35 cellular contexts compared by ENCODE assay signal in genomic region chr6:28295326-28295725, GRCh38. TPM values are rescaled to one million over a fixed set of nuclear protein-coding genes. Genes with fewer than 3 reads are reported as not detected.
"Had no signal": no experiment of that assay in that cellular context is flagged by ENCODE, and none has a peak within 500 bp of the region (broad histone marks: within the 10 kb centered on the region; RNA-seq: fewer than 3 reads in every experiment).

No MANE protein-coding gene starts in this region.

- H3K27me3 ChIP-seq: adrenal gland, body of pancreas, brain microvascular endothelial cell, breast epithelium, colonic mucosa had no signal

- FAIRE-seq: astrocyte, TTC549 had no signal

- H3K27ac ChIP-seq: adrenal gland, body of pancreas, brain microvascular endothelial cell, breast epithelium, colonic mucosa, VCaP had no signal

- DNase-seq: activated B cell treated with CpG ODN at 0.5 μM for 24 hours; activated CD4-positive, alpha-beta memory T cell treated with anti-CD3 and anti-CD28 coated beads for 36 hours; activated CD4-positive, alpha-beta T cell treated with anti-CD3 and anti-CD28 coated beads for 4 hours; activated CD4-positive, alpha-beta T cell treated with anti-CD3 and anti-CD28 coated beads, Interleukin-2, amount 10 ng/mL, durations not matched to agents 24 days and 14 days; activated CD4-positive, alpha-beta T cell treated with anti-CD3 and anti-CD28 coated beads, Interleukin-2, amount 50 U/mL, for 1 hour; activated CD4-positive, alpha-beta T cell treated with anti-CD3 and anti-CD28 coated beads, Interleukin-2, amount 50 U/mL, for 4 hours; activated CD4-positive, CD25-positive, alpha-beta regulatory T cell treated with anti-CD3 and anti-CD28 coated beads, Interleukin-2, amount 50 U/mL, for 72 hours; activated CD8-positive, alpha-beta memory T cell treated with anti-CD3 and anti-CD28 coated beads, Interleukin-2, amount 50 U/mL, for 4 hours; activated CD8-positive, alpha-beta T cell treated with anti-CD3 and anti-CD28 coated beads for 36 hours; activated effector memory CD4-positive, alpha-beta T cell treated with anti-CD3 and anti-CD28 coated beads, Interleukin-2, amount 50 U/mL, for 16 hours; activated gamma-delta T cell treated with Interleukin-2 at 50 U/mL for 16 hours; activated naive CD4-positive, alpha-beta T cell; activated naive CD4-positive, alpha-beta T cell treated with anti-CD3 and anti-CD28 coated beads for 36 hours; activated naive CD4-positive, alpha-beta T cell treated with anti-CD3 and anti-CD28 coated beads, Interleukin-2, amount 50 U/mL, for 16 hours; activated naive CD8-positive, alpha-beta T cell treated with anti-CD3 and anti-CD28 coated beads for 36 hours; activated T-cell treated with anti-CD3 and anti-CD28 coated beads for 4 hours; activated T-cell treated with anti-CD3 and anti-CD28 coated beads, Interleukin-2, amount 50 U/mL, for 1 hour; activated T-cell treated with anti-CD3 and anti-CD28 coated beads, Interleukin-2, amount 50 U/mL, for 4 hours; activated T-cell treated with anti-CD3 and anti-CD28 coated beads, Interleukin-2, amount 50 U/mL, for 72 hours; adrenal gland; amniotic stem cell; aorta; body of pancreas; brain microvascular endothelial cell; central memory CD4-positive, alpha-beta T cell; colonic mucosa; T-helper 2 cell; T-helper 9 cell had no signal

- H3K4me1 ChIP-seq: adrenal gland, body of pancreas, breast epithelium, colonic mucosa had no signal

- H3K4me3 ChIP-seq: adrenal gland, body of pancreas, breast epithelium, colonic mucosa had no signal

- H3K9me3 ChIP-seq: adrenal gland, body of pancreas, breast epithelium, colonic mucosa had no signal

- ATAC-seq: activated CD8-positive, alpha-beta T cell treated with anti-CD3 and anti-CD28 coated beads for 36 hours; activated naive CD4-positive, alpha-beta T cell treated with anti-CD3 and anti-CD28 coated beads, Interleukin-2, amount 50 U/mL, for 72 hours; activated T-cell treated with anti-CD3 and anti-CD28 coated beads, Interleukin-2, amount 50 U/mL, for 4 hours; activated T-cell treated with anti-CD3 and anti-CD28 coated beads, Interleukin-2, amount 50 U/mL, for 72 hours; activated T-helper 17 cell treated with anti-CD3 and anti-CD28 coated beads, Interleukin-2, amount 50 U/mL, for 72 hours; body of pancreas had no signal

- H3K36me3 ChIP-seq: breast epithelium, colonic mucosa had no signal

RNA-seq across cellular contexts. Expression of gene NKAPL, which starts 36.2 kb away (rescaled TPM):
- total RNA-seq: activated CD4-positive, alpha-beta memory T cell treated with anti-CD3 and anti-CD28 coated beads for 36 hours; activated CD4-positive, alpha-beta T cell treated with anti-CD3 and anti-CD28 coated beads, Interleukin-2, amount 10 ng/mL, durations not matched to agents 24 days and 14 days; activated CD8-positive, alpha-beta T cell treated with anti-CD3 and anti-CD28 coated beads for 36 hours; activated naive CD4-positive, alpha-beta T cell treated with anti-CD3 and anti-CD28 coated beads, Interleukin-2, amount 50 U/mL, for 72 hours; astrocyte; chondrocyte had no signal
